15 cellular contexts compared by ENCODE assay signal in the genomic region with DNA sequence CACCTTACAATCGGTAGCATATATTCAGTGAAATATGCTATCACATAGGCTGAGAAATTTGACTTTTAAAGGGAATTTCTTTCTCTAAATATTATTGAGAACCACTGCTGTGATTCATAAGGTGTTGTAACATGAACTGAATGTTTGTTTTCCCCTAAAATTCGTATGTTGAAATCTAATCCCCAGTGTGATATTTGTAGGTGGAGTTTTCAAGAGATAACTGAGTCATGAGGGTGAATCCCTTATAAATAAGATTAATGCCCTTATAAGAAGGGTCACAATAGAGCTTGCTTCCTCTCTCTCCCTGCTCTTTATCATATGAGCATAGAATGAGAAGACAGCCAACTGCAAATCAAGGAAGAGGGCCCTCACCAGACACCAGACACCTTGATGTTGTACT.
"Had no signal": no experiment of that assay in that cellular context is flagged by ENCODE, and none has a peak within 500 bp of the region (broad histone marks: within the 10 kb centered on the region; RNA-seq: fewer than 3 reads in every experiment).

No MANE protein-coding gene starts in this region.

- H3K27me3 ChIP-seq: body of pancreas, colonic mucosa, right atrium auricular region, upper lobe of left lung had no signal

- H3K36me3 ChIP-seq: colonic mucosa, left ventricle myocardium inferior, prostate gland had no signal

- DNase-seq: activated CD4-positive, alpha-beta T cell treated with anti-CD3 and anti-CD28 coated beads for 36 hours; activated CD4-positive, alpha-beta T cell treated with anti-CD3 and anti-CD28 coated beads, Interleukin-2, amount 50 U/mL, for 48 hours; body of pancreas; central memory CD4-positive, alpha-beta T cell; colonic mucosa; foreskin melanocyte; head of caudate nucleus; left ventricle myocardium inferior; mucosa of descending colon; stimulated activated CD4-positive, alpha-beta T cell treated with anti-CD3 and anti-CD28 coated beads, Interleukin-4, amount 100 ng/mL, for 4 hours; upper lobe of left lung had no signal

- H3K4me3 ChIP-seq: body of pancreas, colonic mucosa, left ventricle myocardium inferior, mucosa of descending colon, prostate gland, right atrium auricular region, thoracic aorta, upper lobe of left lung had no signal

- H3K27ac ChIP-seq: body of pancreas, colonic mucosa, left ventricle myocardium inferior, prostate gland, right atrium auricular region, thoracic aorta, upper lobe of left lung had no signal

- H3K4me1 ChIP-seq: body of pancreas, colonic mucosa, left ventricle myocardium inferior, prostate gland, right atrium auricular region, upper lobe of left lung had no signal

- H3K9me3 ChIP-seq: body of pancreas, colonic mucosa, left ventricle myocardium inferior, mucosa of descending colon, prostate gland, right atrium auricular region, thoracic aorta, upper lobe of left lung had no signal

- ATAC-seq: activated CD4-positive, alpha-beta T cell treated with anti-CD3 and anti-CD28 coated beads for 36 hours; body of pancreas; mucosa of descending colon; stimulated activated memory B cell treated with anti-CD40 and anti-IgM and Interleukin-4, amounts not matched to agents 10 μg/mL and 1 μg/mL and 100 μg/mL, for 72 hours had no signal
